In genomic region chr14:94726649-94727048, GRCh38 we compare ENCODE assay signal across 6 cellular contexts. TPM values are rescaled to one million over a fixed set of nuclear protein-coding genes. Genes with fewer than 3 reads are reported as not detected.
"Had no signal": no experiment of that assay in that cellular context is flagged by ENCODE, and none has a peak within 500 bp of the region (broad histone marks: within the 10 kb centered on the region; RNA-seq: fewer than 3 reads in every experiment).

No MANE protein-coding gene starts in this region.

RNA-seq across cellular contexts. Expression of gene GSC, which starts 43.3 kb away (rescaled TPM):
- total RNA-seq: OCI-LY7, PC-3, PC-9, Peyer's patch, RPMI7951, SK-MEL-5 had no signal
